8 cellular contexts compared by ENCODE assay signal in genomic region chrX:130170752-130171445, GRCh38. TPM values are rescaled to one million over a fixed set of nuclear protein-coding genes. Genes with fewer than 3 reads are reported as not detected.
DNase-seq lines count a peak whose midpoint lies in the region; ATAC-seq and TF ChIP-seq lines count a peak whose summit lies in the region.

No MANE protein-coding gene starts in this region.

- TF ChIP-seq EP300 in upper lobe of left lung (IDR thresholded peaks at IDR 0.05): no peak

- H3K4me1 Mint-ChIP-seq in CD4-positive, alpha-beta memory T cell: peaks cover 14 to 57% (median 24%) of the 10 kb centered on the region in 4 donors

- TF ChIP-seq POLR2A in upper lobe of left lung (IDR thresholded peaks at IDR 0.05): no peak

- no peaks in the 10 kb centered on the region for H3K36me3 ChIP-seq in CD4-positive, alpha-beta memory T cell (ENCODE audit: insufficient read depth, low read length)
- H3K36me3 ChIP-seq in neutrophil (no peaks in the 10 kb centered on the region), upper lobe of left lung (no peaks in the 10 kb centered on the region)

- no peak for TF ChIP-seq CTCF in fibroblast of villous mesenchyme (IDR thresholded peaks at IDR 0.05; ENCODE audit: insufficient read depth, low read depth, low read length)
- no peak for TF ChIP-seq CTCF in neutrophil (IDR thresholded peaks at IDR 0.05)
- no peak for TF ChIP-seq CTCF in upper lobe of left lung (IDR thresholded peaks at IDR 0.05)

- ATAC-seq in GM19395 (IDR thresholded peaks at IDR 0.05; ENCODE audit: unreplicated experiment) (peak; percentile 78), HG03520 (IDR thresholded peaks at IDR 0.05; ENCODE audit: unreplicated experiment) (peak; percentile 75), upper lobe of left lung (ENCODE audit: low FRiP score in 2 of 2) (peak; percentile 55 to 56)

- peak overlapping the region; percentile 61 for H3K27ac ChIP-seq in CD4-positive, alpha-beta memory T cell (ENCODE audit: low read depth, low read length)
- H3K27ac ChIP-seq in neutrophil (peak overlapping the region; percentile 89), upper lobe of left lung (peak overlapping the region in 2 of 4 donors; percentile 39 to 79)

- H3K27me3 Mint-ChIP-seq in CD4-positive, alpha-beta memory T cell: no peaks in the 10 kb centered on the region

- POLR2A ChIA-PET in CD4-positive, alpha-beta memory T cell (lab: Charles Lee; ENCODE audit: partially characterized antibody): interaction anchor here (0.7 to 4.0 kb wide), 15 partner anchors 9 to 190 kb away, joined by 3 to 28 read pairs (median 5); no protein-coding TSS in a partner anchor

- H3K4me3 ChIP-seq in CD4-positive, alpha-beta memory T cell (ENCODE audit: low read length in 2 of 2): peak overlapping the region; percentile 17 to 58
- peak overlapping the region; percentile 59 for H3K4me3 ChIP-seq in fibroblast of villous mesenchyme (ENCODE audit: low read depth, low read length)
- H3K4me3 ChIP-seq in neutrophil (ENCODE audit: low read depth in 1 of 2, low read length in 1 of 2): peak overlapping the region; percentile 70 to 75
- peak overlapping the region in 3 of 4 donors; percentile 46 to 54 (median 53) for H3K4me3 ChIP-seq in upper lobe of left lung

- intact Hi-C loops in CD4-positive, alpha-beta memory T cell (cut with micrococcal nuclease): loop anchor here (2.0 kb wide), 1 partner anchor 88 kb away; no protein-coding TSS in a partner anchor

- peaks cover 0 to 8% of the 10 kb centered on the region in 2 donors for H3K36me3 Mint-ChIP-seq in CD4-positive, alpha-beta memory T cell

- H3K9me3 Mint-ChIP-seq in CD4-positive, alpha-beta memory T cell: no peaks in the 10 kb centered on the region

- no peaks in the 10 kb centered on the region for H3K9me3 ChIP-seq in CD4-positive, alpha-beta memory T cell (ENCODE audit: control insufficient read depth in 1 of 2, low read length in 2 of 2)
- no peaks in the 10 kb centered on the region for H3K9me3 ChIP-seq in neutrophil
- H3K9me3 ChIP-seq in upper lobe of left lung: no peaks in the 10 kb centered on the region

- H3K27me3 ChIP-seq in CD4-positive, alpha-beta memory T cell (ENCODE audit: insufficient read depth, low read length): no peaks in the 10 kb centered on the region
- H3K27me3 ChIP-seq in neutrophil (no peaks in the 10 kb centered on the region), upper lobe of left lung (no peaks in the 10 kb centered on the region)

- H3K27ac Mint-ChIP-seq in CD4-positive, alpha-beta memory T cell: peak overlapping the region; percentile 85 to 92 (median 88)

- DNase-seq in CD4-positive, alpha-beta memory T cell: peak; percentile 50 to 72 (median 55)
- peak; percentile 57 for DNase-seq in NOMO-1 treated with DMSO at 0.1 percent for 48 hours (lab: John Stamatoyannopoulos, UW; ENCODE audit: unreplicated experiment)
- peak; percentile 42 for DNase-seq in activated T-helper 1 cell treated with Interleukin-2 at 50 U/mL for 16 hours (ENCODE audit: low read depth)
- peak; percentile 19 for DNase-seq in fibroblast of villous mesenchyme (ENCODE audit: low read depth)
- peak; percentile 42 to 53 for DNase-seq in upper lobe of left lung

- H3K4me1 ChIP-seq in CD4-positive, alpha-beta memory T cell (ENCODE audit: insufficient read depth, low read length): peaks cover 27% of the 10 kb centered on the region
- H3K4me1 ChIP-seq in neutrophil (ENCODE audit: control insufficient read depth in 1 of 2, insufficient read depth in 1 of 2, low read depth in 1 of 2, low read length in 1 of 2) (peaks cover 29 to 46% of the 10 kb centered on the region in 2 experiments), upper lobe of left lung (peaks cover 3 to 22% (median 9%) of the 10 kb centered on the region in 4 donors)

- H3K4me3 Mint-ChIP-seq in CD4-positive, alpha-beta memory T cell: peak overlapping the region; percentile 87 to 93 (median 92)

- CTCF ChIA-PET in CD4-positive, alpha-beta memory T cell (lab: Charles Lee; ENCODE audit: partially characterized antibody): interaction anchor here (0.8 to 3.9 kb wide), 5 partner anchors 21 to 90 kb away, joined by 3 to 24 read pairs (median 3); no protein-coding TSS in a partner anchor

- WGBS in upper lobe of left lung, 2 donors: 0 to 37% methylated on average over 2 to 36 of the region's 36 CpGs

RNA-seq across cellular contexts. Expression of gene RAB33A, which starts 0.9 kb away (rescaled TPM):
- 10 to 100 TPM in 1 of 2 experiments, 1 to 10 TPM in 1; 9.7 to 10.1 TPM for total RNA-seq in CD4-positive, alpha-beta memory T cell
- 1 to 10 TPM; 5.6 to 10.0 TPM for polyA plus RNA-seq in CD4-positive, alpha-beta memory T cell
- total RNA-seq in fibroblast of villous mesenchyme (1.3 and 3.5 TPM in 2 replicates), upper lobe of left lung (1 to 10 TPM in 1 of 6 donors, under 1 TPM in 3, not detected in 2; 0.29 to 1.1 (median 0.75) TPM)

RNA-seq across cellular contexts. Expression of gene AIFM1, which starts 5.3 kb away (rescaled TPM):
- 10 to 100 TPM; 20.0 to 23.6 TPM for total RNA-seq in CD4-positive, alpha-beta memory T cell
- 10 to 100 TPM; 32.2 to 39.4 TPM for polyA plus RNA-seq in CD4-positive, alpha-beta memory T cell
- total RNA-seq in fibroblast of villous mesenchyme: 13.5 and 16.0 TPM in 2 replicates
- total RNA-seq in upper lobe of left lung: 10 to 100 TPM; 14.1 to 29.5 (median 21.9) TPM
